1 cellular context compared by ENCODE assay signal in genomic region chr11:31763296-31763695, GRCh38.
TF ChIP-seq lines count a peak whose summit lies in the region.

No MANE protein-coding gene starts in this region.

TF ChIP-seq in GM23338, 12 proteins besides CTCF, POLR2A, EP300 and RAD21 (continued from another document):
- TF ChIP-seq REST (IDR thresholded peaks at IDR 0.05; ENCODE audit: unreplicated experiment) = no peak
- TF ChIP-seq EZH2 (IDR thresholded peaks at IDR 0.05; ENCODE audit: low read depth, unreplicated experiment) = no peak
- no peak for TF ChIP-seq NANOG (IDR thresholded peaks at IDR 0.05; ENCODE audit: borderline replicate concordance)
- no peak for TF ChIP-seq JUNB (IDR thresholded peaks at IDR 0.05; ENCODE audit: unreplicated experiment)
- TF ChIP-seq STAT1 (IDR thresholded peaks at IDR 0.05; ENCODE audit: unreplicated experiment) = no peak
- TF ChIP-seq CREB1 (CRISPR knock-in tag; IDR thresholded peaks at IDR 0.05; ENCODE audit: low read depth) = no peak
- TF ChIP-seq ZNF331 (CRISPR knock-in tag; IDR thresholded peaks at IDR 0.05; ENCODE audit: low read depth) = no peak
- TF ChIP-seq ETS1 (IDR thresholded peaks at IDR 0.05) = no peak
